Comparison of ENCODE assay signal across 1 cellular context in genomic region chr4:83569429-83569828, GRCh38.
TF ChIP-seq lines count a peak whose summit lies in the region.

No MANE protein-coding gene starts in this region.

TF ChIP-seq in GM12878, 131 proteins besides CTCF, POLR2A, EP300 and RAD21 (continued from another document):
- TF ChIP-seq MYC (IDR thresholded peaks at IDR 0.05; ENCODE audit: insufficient read depth, insufficient read length, insufficient replicate concordance, low read length, severe bottlenecking) (no peak), FOXK2 (IDR thresholded peaks at IDR 0.05) (no peak), ATF2 (IDR thresholded peaks at IDR 0.05; ENCODE audit: low read length) (no peak)
